In the genomic region with DNA sequence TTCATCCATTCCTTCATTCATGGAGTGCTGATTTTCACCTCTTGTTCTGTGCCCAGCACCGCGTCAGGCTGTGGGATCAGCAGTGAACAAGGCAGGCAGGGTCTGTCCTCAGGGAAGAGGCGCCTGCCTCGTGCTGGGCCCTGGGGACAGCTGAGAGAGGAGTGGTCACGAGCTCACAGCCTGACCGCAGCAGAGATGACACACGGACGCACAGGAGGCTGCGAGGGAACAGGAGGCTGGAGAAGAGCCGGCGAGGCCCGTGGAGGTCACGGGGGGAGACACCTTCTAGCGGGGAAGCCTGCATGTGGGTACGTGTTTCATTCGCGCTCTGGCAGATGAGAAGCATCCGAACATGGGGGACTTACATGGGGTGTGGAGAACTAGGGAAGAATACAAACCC, we compare ENCODE assay signal across 1 cellular context.
TF ChIP-seq lines count a peak whose summit lies in the region.

No MANE protein-coding gene starts in this region.

TF ChIP-seq in H1, 55 proteins besides CTCF, POLR2A, EP300 and RAD21:
- no peak for TF ChIP-seq SIRT6 (IDR thresholded peaks at IDR 0.05; ENCODE audit: low read length)
